8 cellular contexts compared by ENCODE assay signal in genomic region chr10:80699602-80700039, GRCh38.
DNase-seq lines count a peak whose midpoint lies in the region; ATAC-seq and TF ChIP-seq lines count a peak whose summit lies in the region.

No MANE protein-coding gene starts in this region.

- H3K4me3 ChIP-seq in adrenal gland (no peak overlapping the region), right cardiac atrium (ENCODE audit: low read length) (no peak overlapping the region), sigmoid colon (no peak overlapping the region)

- H3K9me3 ChIP-seq in adrenal gland (replicated peaks in 1 of 3) (no peaks in the 10 kb centered on the region), right cardiac atrium (ENCODE audit: control insufficient read depth, low read length) (no peaks in the 10 kb centered on the region), sigmoid colon (no peaks in the 10 kb centered on the region)

- no peaks in the 10 kb centered on the region for H3K27me3 ChIP-seq in adrenal gland
- H3K27me3 ChIP-seq in right cardiac atrium (ENCODE audit: control insufficient read depth, insufficient read depth): no peaks in the 10 kb centered on the region
- no peaks in the 10 kb centered on the region for H3K27me3 ChIP-seq in sigmoid colon

- ATAC-seq in HG02571 (IDR thresholded peaks at IDR 0.05; ENCODE audit: unreplicated experiment) (peak; percentile 88), right cardiac atrium (peak; percentile 82 to 87)

- TF ChIP-seq POLR2A in adrenal gland (IDR thresholded peaks at IDR 0.05) (no peak), sigmoid colon (IDR thresholded peaks at IDR 0.05) (no peak)

- no peaks in the 10 kb centered on the region for H3K4me1 ChIP-seq in adrenal gland (replicated peaks in 1 of 2)
- H3K4me1 ChIP-seq in right cardiac atrium (ENCODE audit: control insufficient read depth, insufficient read depth, low read length): no peaks in the 10 kb centered on the region
- H3K4me1 ChIP-seq in sigmoid colon: peaks cover 0 to 17% (median 13%) of the 10 kb centered on the region in 4 donors

- no peak for TF ChIP-seq EP300 in sigmoid colon (IDR thresholded peaks at IDR 0.05)

- H3K27ac ChIP-seq in adrenal gland: no peak overlapping the region
- H3K27ac ChIP-seq in right cardiac atrium (ENCODE audit: low read length): no peak overlapping the region
- H3K27ac ChIP-seq in sigmoid colon: no peak overlapping the region

- H3K36me3 ChIP-seq in adrenal gland (replicated peaks in 1 of 2) (no peaks in the 10 kb centered on the region), sigmoid colon (no peaks in the 10 kb centered on the region)

- DNase-seq in NAMALWA (ENCODE audit: low spot score): peak; percentile 62
- peak; percentile 46 for DNase-seq in T follicular helper cell (ENCODE audit: low read depth)
- DNase-seq in adrenal gland: peak; percentile 67 to 88 (median 81)
- peak; percentile 81 to 92 (median 90) for DNase-seq in right cardiac atrium
- peak; percentile 80 for DNase-seq in sigmoid colon
- no peak for DNase-seq in NCI-H2029 treated with DMSO at 0.1 percent for 48 hours (lab: John Stamatoyannopoulos, UW)

- WGBS in adrenal gland, 4 donors: 11 to 18% (median 15%) methylated on average over 4 to 14 of the region's 14 CpGs
- 12% methylated on average over 14 of the region's 14 CpGs for WGBS in right cardiac atrium
- 20 to 22% methylated on average over 14 of the region's 14 CpGs for WGBS in sigmoid colon, 2 donors

- intact Hi-C loops in adrenal gland (cut with DNase I) (loop anchor here in 1 of 2 donors (10.0 kb wide), 2 partner anchors 225 to 325 kb away; no protein-coding TSS in a partner anchor), right cardiac atrium (cut with DNase I) (loop anchor here in 2 of 4 donors (10.0 kb wide), 1 partner anchor 225 kb away; no protein-coding TSS in a partner anchor), sigmoid colon (cut with DNase I) (loop anchor here (5.0 kb wide), 1 partner anchor 223 kb away; no protein-coding TSS in a partner anchor)

- TF ChIP-seq CTCF in GM12874 (IDR thresholded peaks at IDR 0.05; ENCODE audit: insufficient read depth, low read depth, low read length): peak; percentile 94
- peak; percentile 57 to 80 (median 71) for TF ChIP-seq CTCF in adrenal gland (IDR thresholded peaks at IDR 0.05)
- peak in 3 of 4 experiments; percentile 53 to 79 (median 65) for TF ChIP-seq CTCF in sigmoid colon (IDR thresholded peaks at IDR 0.05)
